ENCODE assay signal across 12 cellular contexts in genomic region chr22:39177456-39177775, GRCh38. TPM values are rescaled to one million over a fixed set of nuclear protein-coding genes. Genes with fewer than 3 reads are reported as not detected.
DNase-seq lines count a peak whose midpoint lies in the region; ATAC-seq, FAIRE-seq and TF ChIP-seq lines count a peak whose summit lies in the region.
"Had no signal": no experiment of that assay in that cellular context is flagged by ENCODE, and none has a peak within 500 bp of the region (broad histone marks: within the 10 kb centered on the region; RNA-seq: fewer than 3 reads in every experiment).

No MANE protein-coding gene starts in this region.

- no peak overlapping the region for H3K27ac Mint-ChIP-seq in stimulated activated naive CD8-positive, alpha-beta T cell treated with anti-CD3 and anti-CD28 coated beads, Interleukin-15, amount 100 ng/mL, for 72 hours
- peak overlapping the region; percentile 78 for H3K27ac Mint-ChIP-seq in neural progenitor cell

- H3K27ac ChIP-seq in coronary artery (peak overlapping the region; percentile 12 to 80), neural progenitor cell (no peak overlapping the region), smooth muscle cell (ENCODE audit: low read depth) (no peak overlapping the region)
- H3K27ac ChIP-seq: BLaER1 treated with 17β-estradiol and CSF1 and Interleukin-3, amounts not matched to agents 10 nM and 100 nM had no signal

- H3K36me3 ChIP-seq in neural progenitor cell (no peaks in the 10 kb centered on the region), smooth muscle cell (ENCODE audit: low read depth) (no peaks in the 10 kb centered on the region)
- H3K36me3 ChIP-seq: BLaER1 treated with 17β-estradiol and CSF1 and Interleukin-3, amounts not matched to agents 10 nM and 100 nM had no signal

- H2AFZ ChIP-seq in neural progenitor cell (replicated peaks): no peak overlapping the region
- H2AFZ ChIP-seq in smooth muscle cell (ENCODE audit: low read depth): no peak overlapping the region

- H3K9me3 ChIP-seq in neural progenitor cell (ENCODE audit: low read depth): no peaks in the 10 kb centered on the region
- no peaks in the 10 kb centered on the region for H3K9me3 ChIP-seq in smooth muscle cell (replicated peaks; ENCODE audit: low read depth)

- H3F3A ChIP-seq in neural progenitor cell (ENCODE audit: low read depth) (peaks cover 42% of the 10 kb centered on the region), smooth muscle cell (ENCODE audit: low read depth) (peaks cover 23% of the 10 kb centered on the region)

- TF ChIP-seq POLR2A in H54 (IDR thresholded peaks at IDR 0.05; ENCODE audit: low read depth, low read length): no peak

- H3K9ac ChIP-seq in neural progenitor cell (no peak overlapping the region), smooth muscle cell (ENCODE audit: low read depth) (no peak overlapping the region)
- H3K9ac ChIP-seq: BLaER1 treated with 17β-estradiol and CSF1 and Interleukin-3, amounts not matched to agents 10 nM and 100 nM had no signal

- peaks cover 0 to 10% of the 10 kb centered on the region in 2 donors for H3K9me3 Mint-ChIP-seq in stimulated activated naive CD8-positive, alpha-beta T cell treated with anti-CD3 and anti-CD28 coated beads, Interleukin-15, amount 100 ng/mL, for 72 hours
- peaks cover 3% of the 10 kb centered on the region for H3K9me3 Mint-ChIP-seq in neural progenitor cell

- peaks cover 44% of the 10 kb centered on the region for H3K4me1 Mint-ChIP-seq in stimulated activated naive CD8-positive, alpha-beta T cell treated with anti-CD3 and anti-CD28 coated beads, Interleukin-15, amount 100 ng/mL, for 72 hours
- H3K4me1 Mint-ChIP-seq in neural progenitor cell: peaks cover 68% of the 10 kb centered on the region

- no peaks in the 10 kb centered on the region for H3K27me3 Mint-ChIP-seq in stimulated activated naive CD8-positive, alpha-beta T cell treated with anti-CD3 and anti-CD28 coated beads, Interleukin-15, amount 100 ng/mL, for 72 hours
- peaks cover 17% of the 10 kb centered on the region for H3K27me3 Mint-ChIP-seq in neural progenitor cell (ENCODE audit: insufficient read depth, low read depth)

- H3K4me3 ChIP-seq in coronary artery (no peak overlapping the region), neural progenitor cell (no peak overlapping the region), smooth muscle cell (no peak overlapping the region)
- H3K4me3 ChIP-seq: BLaER1 treated with 17β-estradiol and CSF1 and Interleukin-3, amounts not matched to agents 10 nM and 100 nM had no signal

- no peak for FAIRE-seq in H54 (lab: Jason Lieb, UNC)

- H3K79me2 ChIP-seq in neural progenitor cell (ENCODE audit: low read depth) (no peaks in the 10 kb centered on the region), smooth muscle cell (ENCODE audit: low read depth) (no peaks in the 10 kb centered on the region)

- H4K20me1 ChIP-seq in neural progenitor cell (ENCODE audit: low read depth): no peaks in the 10 kb centered on the region
- no peaks in the 10 kb centered on the region for H4K20me1 ChIP-seq in smooth muscle cell (ENCODE audit: low read depth)

- H3K36me3 Mint-ChIP-seq in neural progenitor cell: no peaks in the 10 kb centered on the region

- WGBS in smooth muscle cell (ENCODE audit: low lambda C conversion rate): 95% methylated on average over 2 of the region's 2 CpGs

- H3K4me1 ChIP-seq in neural progenitor cell (peaks cover 60% of the 10 kb centered on the region), smooth muscle cell (ENCODE audit: low read depth) (peaks cover 28% of the 10 kb centered on the region)

- peak; percentile 43 for ATAC-seq in stimulated activated naive CD8-positive, alpha-beta T cell treated with anti-CD3 and anti-CD28 coated beads, Interleukin-15, amount 100 ng/mL, for 72 hours
- ATAC-seq in stimulated activated naive CD8-positive, alpha-beta T cell treated with anti-CD3 and anti-CD28 coated beads, Interleukin-15, Interleukin-2, amounts not matched to agents 100 U/mL and 50 U/mL, for 24 hours: no peak

- H3K4me3 Mint-ChIP-seq in stimulated activated naive CD8-positive, alpha-beta T cell treated with anti-CD3 and anti-CD28 coated beads, Interleukin-15, amount 100 ng/mL, for 72 hours: no peak overlapping the region
- no peak overlapping the region for H3K4me3 Mint-ChIP-seq in neural progenitor cell

- no peak for DNase-seq in stimulated activated naive CD8-positive, alpha-beta T cell treated with anti-CD3 and anti-CD28 coated beads, Interleukin-15, amount 100 ng/mL, for 72 hours
- no peak for DNase-seq in stimulated activated naive CD8-positive, alpha-beta T cell treated with anti-CD3 and anti-CD28 coated beads, Interleukin-15, Interleukin-2, amounts not matched to agents 100 U/mL and 50 U/mL, for 24 hours
- no peak for DNase-seq in coronary artery (ENCODE audit: low spot score)
- no peak for DNase-seq in neural progenitor cell (ENCODE audit: low spot score)
- no peak for DNase-seq in A172 (ENCODE audit: low spot score)
- DNase-seq in DMS53 (lab: John Stamatoyannopoulos, UW): no peak
- no peak for DNase-seq in H54 (ENCODE audit: insufficient read length, low spot score)
- no peak for DNase-seq in smooth muscle cell (lab: John Stamatoyannopoulos, UW; ENCODE audit: unreplicated experiment)
- DNase-seq: amniotic stem cell, erythroblast, NCI-H446 treated with DMSO at 0.1 percent for 48 hours had no signal

- H3K4me2 ChIP-seq in neural progenitor cell: no peak overlapping the region
- no peak overlapping the region for H3K4me2 ChIP-seq in smooth muscle cell

- H3K27me3 ChIP-seq in neural progenitor cell (no peaks in the 10 kb centered on the region), smooth muscle cell (ENCODE audit: low read depth) (no peaks in the 10 kb centered on the region)
- H3K27me3 ChIP-seq: BLaER1 treated with 17β-estradiol and CSF1 and Interleukin-3, amounts not matched to agents 10 nM and 100 nM had no signal

- TF ChIP-seq CTCF in coronary artery (IDR thresholded peaks at IDR 0.05) (no peak), neural progenitor cell (IDR thresholded peaks at IDR 0.05) (no peak), smooth muscle cell (IDR thresholded peaks at IDR 0.05; ENCODE audit: borderline replicate concordance, insufficient read depth, poor library complexity, severe bottlenecking) (no peak)

RNA-seq across cellular contexts. Expression of gene CBX7, which starts 24.9 kb away (rescaled TPM):
- total RNA-seq in neural progenitor cell (ENCODE audit: low replicate concordance) (0.71 and 7.7 TPM in 2 replicates), smooth muscle cell (0.40 and 4.8 TPM in 2 replicates)
- 0.74 and 3.3 TPM in 2 replicates for total RNA-seq in A172 (2014; rRNA removed; shearing (Covaris generic))
- polyA plus RNA-seq in smooth muscle cell: 1.7 and 2.2 TPM in 2 replicates

Comparison
In these comparisons a context has a peak if more than half of its experiments do, and no peak if none do; other contexts are left out.
1. H3K27ac ChIP-seq: peak in coronary artery (2 of 2); none in neural progenitor cell (single experiment) and smooth muscle cell (single experiment).